In genomic region chr19:40116075-40116474, GRCh38 we compare ENCODE assay signal across 25 cellular contexts.
"Had no signal": no experiment of that assay in that cellular context is flagged by ENCODE, and none has a peak within 500 bp of the region (broad histone marks: within the 10 kb centered on the region; RNA-seq: fewer than 3 reads in every experiment).

No MANE protein-coding gene starts in this region.

- H3K27me3 ChIP-seq: stomach, suprapubic skin, testis, thyroid gland, tibial artery, tibial nerve, upper lobe of left lung, upper lobe of right lung, uterus, vagina had no signal

- H3K36me3 ChIP-seq: stomach, suprapubic skin, thoracic aorta, thyroid gland, tibial artery, tibial nerve, transverse colon, upper lobe of left lung, upper lobe of right lung, uterus, vagina had no signal

- H3K27ac ChIP-seq: stomach, suprapubic skin, testis, thoracic aorta, thyroid gland, tibial artery, tibial nerve, transverse colon, upper lobe of left lung, upper lobe of right lung, uterus, vagina had no signal

- DNase-seq: stimulated activated CD4-positive, alpha-beta T cell treated with anti-CD3 and anti-CD28 coated beads, Interleukin-2, amount 100 ng/mL, for 48 hours; stimulated activated CD4-positive, alpha-beta T cell treated with anti-CD3 and anti-CD28 coated beads, Interleukin-4, amount 100 ng/mL, for 1 hour; stimulated activated CD4-positive, alpha-beta T cell treated with anti-CD3 and anti-CD28 coated beads, Interleukin-4, amount 100 ng/mL, for 24 hours; stimulated activated CD4-positive, alpha-beta T cell treated with anti-CD3 and anti-CD28 coated beads, Interleukin-4, amount 100 ng/mL, for 4 hours; stimulated activated CD8-positive, alpha-beta memory T cell treated with anti-CD3 and anti-CD28 coated beads, Interleukin-4, amount 100 ng/mL, for 48 hours; stimulated activated naive B cell treated with anti-CD40 and anti-IgM and Interleukin-4, amounts not matched to agents 10 μg/mL and 1 μg/mL and 100 μg/mL, for 72 hours; stimulated activated naive CD4-positive, alpha-beta T cell; stimulated activated naive CD4-positive, alpha-beta T cell treated with Interleukin-2 at 50 U/mL for 16 hours; stimulated activated naive CD8-positive, alpha-beta T cell treated with anti-CD3 and anti-CD28 coated beads, Interleukin-15, amount 100 ng/mL, for 72 hours; stimulated activated naive CD8-positive, alpha-beta T cell treated with anti-CD3 and anti-CD28 coated beads, Interleukin-15, Interleukin-2, amounts not matched to agents 100 U/mL and 50 U/mL, for 24 hours; stomach; substantia nigra; testis; thyroid gland; tibial artery; transverse colon; upper lobe of left lung; upper lobe of right lung; uterus had no signal

- H3K4me3 ChIP-seq: stomach, suprapubic skin, testis, thoracic aorta, thyroid gland, tibial artery, tibial nerve, transverse colon, upper lobe of left lung, upper lobe of right lung, uterus, vagina had no signal

- H3K4me1 ChIP-seq: stomach, suprapubic skin, testis, thyroid gland, tibial artery, tibial nerve, transverse colon, upper lobe of left lung, upper lobe of right lung, uterus, vagina had no signal

- FAIRE-seq: urothelium cell line had no signal

- ATAC-seq: stimulated activated memory B cell treated with anti-CD40 and anti-IgM and Interleukin-4, amounts not matched to agents 10 μg/mL and 1 μg/mL and 100 μg/mL, for 72 hours; stimulated activated naive B cell treated with anti-CD40 and anti-IgM and Interleukin-4, amounts not matched to agents 10 μg/mL and 1 μg/mL and 100 μg/mL, for 72 hours; stimulated activated naive CD8-positive, alpha-beta T cell treated with anti-CD3 and anti-CD28 coated beads, Interleukin-15, amount 100 ng/mL, for 72 hours; stimulated activated naive CD8-positive, alpha-beta T cell treated with anti-CD3 and anti-CD28 coated beads, Interleukin-15, Interleukin-2, amounts not matched to agents 100 U/mL and 50 U/mL, for 24 hours; upper lobe of right lung had no signal

- H3K9me3 ChIP-seq: suprapubic skin, testis, thoracic aorta, thyroid gland, tibial artery, transverse colon, upper lobe of left lung, upper lobe of right lung, uterus, vagina had no signal
